20 cellular contexts compared by ENCODE assay signal in the genomic region with DNA sequence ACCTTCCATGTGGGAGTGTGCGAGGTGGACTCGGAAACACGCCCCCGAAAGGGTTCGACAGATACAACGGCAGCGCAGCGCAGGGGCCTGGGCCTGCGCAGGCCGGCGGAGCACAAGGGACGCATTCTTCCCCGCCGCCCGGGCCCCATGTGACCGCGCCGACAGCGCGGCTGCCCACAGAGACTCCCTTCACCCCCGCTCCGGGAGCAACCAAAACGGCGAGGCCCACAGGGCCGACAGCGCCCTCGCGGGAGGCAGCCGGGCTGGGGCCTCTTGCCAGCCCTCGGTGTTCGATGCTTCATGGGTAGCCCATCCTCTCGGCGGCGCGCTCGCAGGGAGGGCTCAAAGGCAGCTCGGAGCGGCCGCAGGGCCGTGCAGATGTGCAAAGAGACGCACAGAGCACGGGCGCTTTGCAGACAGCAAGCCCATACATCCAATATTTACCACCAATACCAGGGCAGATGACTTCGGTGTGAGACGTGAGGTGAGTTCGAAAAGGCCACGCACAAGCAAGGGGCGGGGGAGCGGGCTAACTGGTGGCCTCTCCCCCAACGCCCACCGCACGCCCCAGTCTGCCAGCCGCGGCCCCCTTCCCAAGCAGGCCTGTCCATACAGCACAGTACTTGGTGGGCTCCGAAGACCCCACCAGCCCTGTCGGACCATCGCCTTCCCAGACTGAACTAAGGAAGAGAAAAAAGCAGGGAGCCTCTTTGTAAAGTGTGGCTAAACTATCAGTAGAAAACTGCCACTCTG.
"Had no signal": no experiment of that assay in that cellular context is flagged by ENCODE, and none has a peak within 500 bp of the region (broad histone marks: within the 10 kb centered on the region; RNA-seq: fewer than 3 reads in every experiment).

No MANE protein-coding gene starts in this region.

- H3K9me3 Mint-ChIP-seq: activated naive CD8-positive, alpha-beta T cell treated with anti-CD3 and anti-CD28 coated beads, Interleukin-2, amount 50 U/mL, for 24 hours; activated T-cell treated with anti-CD3 and anti-CD28 coated beads, Interleukin-2, amount 50 U/mL, for 4 hours; central memory CD8-positive, alpha-beta T cell; immature natural killer cell; naive thymus-derived CD4-positive, alpha-beta T cell had no signal

- H3K4me1 Mint-ChIP-seq: activated naive CD4-positive, alpha-beta T cell treated with anti-CD3 and anti-CD28 coated beads, Interleukin-2, amount 10 ng/mL, durations not matched to agents 7 days and 5 days; central memory CD8-positive, alpha-beta T cell; memory B cell had no signal

- H3K27me3 ChIP-seq: gastrocnemius medialis, heart left ventricle had no signal

- H3K9me3 ChIP-seq: gastrocnemius medialis, heart left ventricle had no signal

- H2AFZ ChIP-seq: parathyroid adenoma had no signal

- FAIRE-seq: endometrium had no signal

- ATAC-seq: activated naive CD8-positive, alpha-beta T cell treated with anti-CD3 and anti-CD28 coated beads, Interleukin-2, amount 50 U/mL, for 24 hours; activated T-cell treated with anti-CD3 and anti-CD28 coated beads, Interleukin-2, amount 50 U/mL, for 4 hours; gastrocnemius medialis; left ventricle myocardium superior; naive thymus-derived CD4-positive, alpha-beta T cell had no signal

- H3K4me3 ChIP-seq: coronary artery, gastrocnemius medialis, heart left ventricle had no signal

- H3K9ac ChIP-seq: parathyroid adenoma had no signal

- H3K79me2 ChIP-seq: parathyroid adenoma had no signal

- H3K36me3 Mint-ChIP-seq: activated naive CD4-positive, alpha-beta T cell treated with anti-CD3 and anti-CD28 coated beads, Interleukin-2, amount 10 ng/mL, durations not matched to agents 7 days and 5 days had no signal

- H3K27me3 Mint-ChIP-seq: activated naive CD8-positive, alpha-beta T cell treated with anti-CD3 and anti-CD28 coated beads, Interleukin-2, amount 50 U/mL, for 24 hours; central memory CD8-positive, alpha-beta T cell; memory B cell; naive thymus-derived CD4-positive, alpha-beta T cell; type B pancreatic cell had no signal

- H3K27ac ChIP-seq: coronary artery, gastrocnemius medialis, heart left ventricle, parathyroid adenoma had no signal

- DNase-seq: activated CD4-positive, alpha-beta T cell treated with anti-CD3 and anti-CD28 coated beads, Interleukin-2, amount 50 U/mL, for 1 hour; activated CD4-positive, CD25-positive, alpha-beta regulatory T cell treated with anti-CD3 and anti-CD28 coated beads, Interleukin-2, amount 50 U/mL, for 72 hours; activated CD8-positive, alpha-beta memory T cell treated with anti-CD3 and anti-CD28 coated beads, Interleukin-2, amount 50 U/mL, for 4 hours; activated naive CD4-positive, alpha-beta T cell treated with anti-CD3 and anti-CD28 coated beads, Interleukin-2, amount 10 ng/mL, durations not matched to agents 7 days and 5 days; activated naive CD8-positive, alpha-beta T cell treated with anti-CD3 and anti-CD28 coated beads, Interleukin-2, amount 50 U/mL, for 24 hours; activated T-cell treated with anti-CD3 and anti-CD28 coated beads, Interleukin-2, amount 50 U/mL, for 4 hours; gastrocnemius medialis; heart left ventricle; immature natural killer cell; kidney glomerular epithelial cell; left ventricle myocardium superior; naive thymus-derived CD4-positive, alpha-beta T cell; stimulated activated CD4-positive, alpha-beta T cell treated with anti-CD3 and anti-CD28 coated beads, Interleukin-2, amount 100 ng/mL, for 24 hours; stimulated activated naive CD4-positive, alpha-beta T cell treated with Interleukin-2 at 50 U/mL for 16 hours had no signal

- H3K27ac Mint-ChIP-seq: activated naive CD4-positive, alpha-beta T cell treated with anti-CD3 and anti-CD28 coated beads, Interleukin-2, amount 10 ng/mL, durations not matched to agents 7 days and 5 days; activated naive CD8-positive, alpha-beta T cell treated with anti-CD3 and anti-CD28 coated beads, Interleukin-2, amount 50 U/mL, for 24 hours; immature natural killer cell; memory B cell; type B pancreatic cell had no signal

- H3K4me3 Mint-ChIP-seq: activated naive CD4-positive, alpha-beta T cell treated with anti-CD3 and anti-CD28 coated beads, Interleukin-2, amount 10 ng/mL, durations not matched to agents 7 days and 5 days; activated naive CD8-positive, alpha-beta T cell treated with anti-CD3 and anti-CD28 coated beads, Interleukin-2, amount 50 U/mL, for 24 hours; activated T-cell treated with anti-CD3 and anti-CD28 coated beads, Interleukin-2, amount 50 U/mL, for 4 hours; central memory CD8-positive, alpha-beta T cell; immature natural killer cell; memory B cell; naive thymus-derived CD4-positive, alpha-beta T cell; type B pancreatic cell had no signal
